26 cellular contexts compared by ENCODE assay signal in the genomic region with DNA sequence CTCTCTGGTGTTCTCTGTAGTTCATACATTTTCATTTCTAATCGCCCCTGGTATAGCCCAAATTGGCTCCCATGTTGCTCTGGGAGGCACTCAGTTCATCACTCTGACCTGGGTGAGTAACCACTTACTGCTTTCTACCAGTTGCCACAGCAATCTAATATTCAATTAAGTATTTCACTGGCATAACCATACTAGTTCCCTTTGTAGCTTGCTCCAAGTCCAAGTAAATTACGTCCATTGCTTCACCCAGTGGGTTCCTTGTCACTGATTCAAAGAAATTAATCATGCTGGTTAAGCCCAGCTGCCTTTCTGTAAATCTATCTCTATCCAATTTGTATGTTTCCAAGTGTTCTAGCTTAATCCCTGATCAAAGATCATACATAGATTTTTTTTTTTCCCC.
A peak's percentile ranks its signal among the peaks of the same experiment; 100 is the strongest.
DNase-seq lines count a peak whose midpoint lies in the region; ATAC-seq and TF ChIP-seq lines count a peak whose summit lies in the region.
"Had no signal": no experiment of that assay in that cellular context is flagged by ENCODE, and none has a peak within 500 bp of the region (broad histone marks: within the 10 kb centered on the region; RNA-seq: fewer than 3 reads in every experiment).

No MANE protein-coding gene starts in this region.

- H3K4me1 Mint-ChIP-seq in brain (peaks cover 60% of the 10 kb centered on the region), nephron (peaks cover 47% of the 10 kb centered on the region)

- H3K27ac Mint-ChIP-seq in brain (peak overlapping the region; percentile 48 to 91 (median 74)), nephron (peak overlapping the region; percentile 57 to 72 (median 67))
- H3K27ac Mint-ChIP-seq: CD4-positive, alpha-beta T cell; IgD-negative memory B cell; memory B cell; naive thymus-derived CD4-positive, alpha-beta T cell had no signal

- TF ChIP-seq CTCF in brain (conservative IDR thresholded peaks at IDR 0.05) (no peak), nephron (IDR thresholded peaks at IDR 0.05; ENCODE audit: unreplicated experiment in 3 of 3) (no peak), upper lobe of right lung (IDR thresholded peaks at IDR 0.05) (no peak)

- H3K36me3 Mint-ChIP-seq in brain (peaks cover 41% of the 10 kb centered on the region), nephron (ENCODE audit: low read depth) (peaks cover 59% of the 10 kb centered on the region)
- H3K36me3 Mint-ChIP-seq: naive thymus-derived CD4-positive, alpha-beta T cell had no signal

- H3K4me3 Mint-ChIP-seq in brain = no peak overlapping the region
- H3K4me3 Mint-ChIP-seq in nephron = no peak overlapping the region
- H3K4me3 Mint-ChIP-seq: CD4-positive, alpha-beta T cell; IgD-negative memory B cell; memory B cell; naive thymus-derived CD4-positive, alpha-beta T cell had no signal

- H3K9me3 Mint-ChIP-seq in brain = peaks cover 0 to 3% (median 0%) of the 10 kb centered on the region in 5 experiments
- H3K9me3 Mint-ChIP-seq in nephron = no peaks in the 10 kb centered on the region
- H3K9me3 Mint-ChIP-seq: CD4-positive, alpha-beta T cell; IgD-negative memory B cell; memory B cell had no signal

- no peak overlapping the region for H3K4me3 ChIP-seq in upper lobe of right lung

- no peak overlapping the region for H3K27ac ChIP-seq in upper lobe of right lung

- DNase-seq in AG08395 (ENCODE audit: low spot score) = peak; percentile 15
- peak; percentile 43 for DNase-seq in MV-4-11 (lab: John Stamatoyannopoulos, UW)
- no peak for DNase-seq in NCI-H187 (lab: John Stamatoyannopoulos, UW)
- no peak for DNase-seq in upper lobe of right lung
- no peak for DNase-seq in NCI-H2171 treated with DMSO at 0.1 percent for 48 hours (lab: John Stamatoyannopoulos, UW)
- no peak for DNase-seq in inferior parietal cortex (ENCODE audit: extremely low spot score)
- DNase-seq: activated CD4-positive, alpha-beta T cell treated with anti-CD3 and anti-CD28 coated beads, Interleukin-2, amount 50 U/mL, for 1 hour; activated CD8-positive, alpha-beta memory T cell treated with anti-CD3 and anti-CD28 coated beads, Interleukin-2, amount 50 U/mL, for 48 hours; activated effector memory CD4-positive, alpha-beta T cell treated with anti-CD3 and anti-CD28 coated beads, Interleukin-2, amount 50 U/mL, for 16 hours; CD4-positive, alpha-beta T cell; cerebellar nuclear complex; DMS53; effector CD8-positive, alpha-beta T cell; hypothalamus; kidney; MM.1S; naive thymus-derived CD4-positive, alpha-beta T cell; NCI-H2029; RPMI8226; small intestine had no signal

- H3K27me3 ChIP-seq in upper lobe of right lung = no peaks in the 10 kb centered on the region

- H3K9me3 ChIP-seq in upper lobe of right lung = no peaks in the 10 kb centered on the region

- H3K4me1 ChIP-seq in upper lobe of right lung = no peaks in the 10 kb centered on the region

- H3K27me3 Mint-ChIP-seq in brain (no peaks in the 10 kb centered on the region), nephron (ENCODE audit: low read depth) (no peaks in the 10 kb centered on the region)
- H3K27me3 Mint-ChIP-seq: CD4-positive, alpha-beta T cell; IgD-negative memory B cell; memory B cell; progenitor cell of endocrine pancreas had no signal

- no peak for ATAC-seq in upper lobe of right lung
- ATAC-seq: HCT116; naive thymus-derived CD4-positive, alpha-beta T cell had no signal

- intact Hi-C loops in upper lobe of right lung (cut with DNase I) = no loop called here

- H3K36me3 ChIP-seq in upper lobe of right lung = peaks cover 23% of the 10 kb centered on the region

Comparison
In these comparisons a context has a peak if more than half of its experiments do, and no peak if none do; other contexts are left out.
1. DNase-seq: peak in AG08395 (single experiment) and MV-4-11 (single experiment); none in NCI-H187 (0 of 2), upper lobe of right lung (single experiment), NCI-H2171 treated with DMSO at 0.1 percent for 48 hours (single experiment) and inferior parietal cortex (single experiment).